In genomic region chr1:108028841-108029401, GRCh38 we compare ENCODE assay signal across 24 cellular contexts.
"Had no signal": no experiment of that assay in that cellular context is flagged by ENCODE, and none has a peak within 500 bp of the region (broad histone marks: within the 10 kb centered on the region; RNA-seq: fewer than 3 reads in every experiment).

No MANE protein-coding gene starts in this region.

- H3K36me3 ChIP-seq: ascending aorta, lower lobe of right lung, spleen, tibial artery, uterus had no signal

- H3K4me1 ChIP-seq: ascending aorta, tibial artery, uterus had no signal

- H3K9me3 ChIP-seq: ascending aorta, lower lobe of right lung, spleen, tibial artery, uterus had no signal

- H3K4me3 Mint-ChIP-seq: activated naive CD4-positive, alpha-beta T cell treated with anti-CD3 and anti-CD28 coated beads, Interleukin-2, amount 50 U/mL, for 24 hours; central memory CD8-positive, alpha-beta T cell; nephron had no signal

- H3K27ac Mint-ChIP-seq: activated naive CD4-positive, alpha-beta T cell treated with anti-CD3 and anti-CD28 coated beads, Interleukin-2, amount 50 U/mL, for 24 hours; nephron had no signal

- H3K36me3 Mint-ChIP-seq: activated naive CD4-positive, alpha-beta T cell treated with anti-CD3 and anti-CD28 coated beads, Interleukin-2, amount 50 U/mL, for 24 hours had no signal

- H3K27me3 ChIP-seq: ascending aorta, spleen, uterus had no signal

- H3K27ac ChIP-seq: ascending aorta, coronary artery, lower lobe of right lung, spleen, tibial artery, uterus had no signal

- ATAC-seq: left colon; lower lobe of right lung; stimulated activated naive CD8-positive, alpha-beta T cell treated with anti-CD3 and anti-CD28 coated beads, Interleukin-15, Interleukin-2, amounts not matched to agents 100 U/mL and 50 U/mL, for 24 hours had no signal

- H3K27me3 Mint-ChIP-seq: activated naive CD4-positive, alpha-beta T cell treated with anti-CD3 and anti-CD28 coated beads, Interleukin-2, amount 50 U/mL, for 24 hours; central memory CD8-positive, alpha-beta T cell had no signal

- DNase-seq: activated CD4-positive, alpha-beta T cell treated with anti-CD3 and anti-CD28 coated beads, Interleukin-2, amount 50 U/mL, for 1 hour; activated CD4-positive, CD25-positive, alpha-beta regulatory T cell treated with anti-CD3 and anti-CD28 coated beads, Interleukin-2, amount 50 U/mL, for 72 hours; activated CD8-positive, alpha-beta memory T cell treated with anti-CD3 and anti-CD28 coated beads for 24 hours; activated gamma-delta T cell; erythroblast; foreskin melanocyte; glutamatergic neuron; hypothalamus; islet precursor cell; left colon; lower lobe of right lung; nucleus accumbens; posterior cingulate gyrus; spleen; stimulated activated naive CD8-positive, alpha-beta T cell treated with anti-CD3 and anti-CD28 coated beads, Interleukin-15, Interleukin-2, amounts not matched to agents 100 U/mL and 50 U/mL, for 24 hours; substantia nigra; T1000; tibial artery; uterus had no signal

- H3K4me3 ChIP-seq: ascending aorta, coronary artery, lower lobe of right lung, spleen, tibial artery, uterus had no signal

- H3K9me3 Mint-ChIP-seq: activated naive CD4-positive, alpha-beta T cell treated with anti-CD3 and anti-CD28 coated beads, Interleukin-2, amount 50 U/mL, for 24 hours; central memory CD8-positive, alpha-beta T cell had no signal
